2 cellular contexts compared by ENCODE assay signal in the genomic region with DNA sequence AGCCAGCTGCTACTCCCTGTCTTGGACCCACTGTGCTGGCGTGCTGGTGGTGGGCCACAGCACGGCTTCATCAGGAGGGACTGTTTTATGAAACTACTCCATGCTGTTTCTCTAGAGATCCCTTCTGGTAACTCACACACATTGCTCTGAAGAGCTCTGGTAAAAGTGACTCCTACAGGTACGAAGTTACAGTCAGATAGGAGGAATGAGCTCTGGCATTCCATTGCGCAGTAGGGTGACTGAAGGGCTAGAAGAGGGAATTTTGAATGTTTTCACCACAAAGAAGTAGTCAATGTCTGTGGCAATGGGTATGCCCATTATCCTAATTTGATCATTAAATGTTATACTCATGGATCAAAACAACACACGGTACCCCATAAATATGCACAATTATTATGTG.
TF ChIP-seq lines count a peak whose summit lies in the region.

No MANE protein-coding gene starts in this region.

TF ChIP-seq in GM23338, 12 proteins besides CTCF, POLR2A, EP300 and RAD21 (continued from another document):
- no peak for TF ChIP-seq EZH2phosphoT487 (IDR thresholded peaks at IDR 0.05; ENCODE audit: unreplicated experiment)
- no peak for TF ChIP-seq POLR2AphosphoS5 (IDR thresholded peaks at IDR 0.05; ENCODE audit: low read depth)

TF ChIP-seq in K562, 482 proteins besides CTCF, POLR2A, EP300 and RAD21 (continued from another document):
- TF ChIP-seq SREBF1 (IDR thresholded peaks at IDR 0.05; ENCODE audit: borderline replicate concordance, low read depth, low read length): no peak
- TF ChIP-seq CHD1 (IDR thresholded peaks at IDR 0.05; ENCODE audit: low read length): no peak
- TF ChIP-seq BACH1 (tag; IDR thresholded peaks at IDR 0.05): no peak
TF ChIP-seq in K562: peak in this region for 0.
